ENCODE assay signal across 13 cellular contexts in genomic region chr11:2868604-2869526, GRCh38. TPM values are rescaled to one million over a fixed set of nuclear protein-coding genes. Genes with fewer than 3 reads are reported as not detected.
A peak's percentile ranks its signal among the peaks of the same experiment; 100 is the strongest.
DNase-seq lines count a peak whose midpoint lies in the region; ATAC-seq and TF ChIP-seq lines count a peak whose summit lies in the region.
"Had no signal": no experiment of that assay in that cellular context is flagged by ENCODE, and none has a peak within 500 bp of the region (broad histone marks: within the 10 kb centered on the region; RNA-seq: fewer than 3 reads in every experiment).

No MANE protein-coding gene starts in this region.

- TF ChIP-seq POLR2A in tibial nerve (IDR thresholded peaks at IDR 0.05), result no peak

- H3K9me3 Mint-ChIP-seq in naive thymus-derived CD4-positive, alpha-beta T cell, result peaks cover 0 to 7% (median 0%) of the 10 kb centered on the region in 11 donors

- no peak overlapping the region for H3K27ac ChIP-seq in heart right ventricle
- no peak overlapping the region for H3K27ac ChIP-seq in duodenal mucosa (ENCODE audit: low read depth, low read length)
- H3K27ac ChIP-seq in naive thymus-derived CD4-positive, alpha-beta T cell (ENCODE audit: low read depth, low read length), result no peak overlapping the region
- peak overlapping the region in 3 of 4 donors; percentile 37 to 77 (median 73) for H3K27ac ChIP-seq in tibial nerve
- H3K27ac ChIP-seq: gastroesophageal sphincter, testis had no signal

- peak in 1 of 2 donors; percentile 45 for TF ChIP-seq EP300 in tibial nerve (IDR thresholded peaks at IDR 0.05)

- TF ChIP-seq CTCF in heart right ventricle (IDR thresholded peaks at IDR 0.05) (no peak), tibial nerve (IDR thresholded peaks at IDR 0.05) (no peak)

- H3K36me3 Mint-ChIP-seq in naive thymus-derived CD4-positive, alpha-beta T cell, result peaks cover 0 to 4% (median 0%) of the 10 kb centered on the region in 5 donors

- peaks cover 5 to 63% (median 33%) of the 10 kb centered on the region in 7 donors for H3K27me3 ChIP-seq in heart right ventricle
- peaks cover 13 to 23% of the 10 kb centered on the region in 2 donors for H3K27me3 ChIP-seq in duodenal mucosa (ENCODE audit: control insufficient read depth in 1 of 2, insufficient read depth in 2 of 2, low read length in 2 of 2)
- peaks cover 0 to 4% of the 10 kb centered on the region in 2 donors for H3K27me3 ChIP-seq in naive thymus-derived CD4-positive, alpha-beta T cell (ENCODE audit: control insufficient read depth in 2 of 2, insufficient read depth in 2 of 2, low read length in 2 of 2)
- H3K27me3 ChIP-seq in tibial nerve, result peaks cover 0 to 53% of the 10 kb centered on the region in 2 donors

- peak in 3 of 8 donors; percentile 22 to 40 (median 38) for ATAC-seq in heart right ventricle
- no peak for ATAC-seq in left cardiac atrium
- no peak for ATAC-seq in naive thymus-derived CD4-positive, alpha-beta T cell
- ATAC-seq: gastroesophageal sphincter had no signal

- CTCF ChIA-PET in naive thymus-derived CD4-positive, alpha-beta T cell (lab: Charles Lee), result no interaction called here
- CTCF ChIA-PET in HEK293T (lab: Yijun Ruan, JAX), result no interaction called here

- POLR2A ChIA-PET in naive thymus-derived CD4-positive, alpha-beta T cell (lab: Charles Lee), result interaction anchor here (0.6 kb wide), 1 partner anchor 47 kb away, joined by 3 read pairs; no protein-coding TSS in a partner anchor
- POLR2A ChIA-PET in HEK293T (lab: Yijun Ruan, JAX), result no interaction called here

- 20 to 25% methylated on average over 51 of the region's 51 CpGs for WGBS in heart right ventricle, 2 donors
- WGBS in tibial nerve, 2 donors, result 15 to 16% methylated on average over 32 to 50 of the region's 51 CpGs

- intact Hi-C loops in heart right ventricle (cut with DNase I), result no loop called here
- intact Hi-C loops in left cardiac atrium (cut with DNase I), result no loop called here
- intact Hi-C loops in naive thymus-derived CD4-positive, alpha-beta T cell (cut with micrococcal nuclease), result no loop called here

- H3K9me3 ChIP-seq in heart right ventricle, result no peaks in the 10 kb centered on the region
- no peaks in the 10 kb centered on the region for H3K9me3 ChIP-seq in duodenal mucosa (ENCODE audit: control insufficient read depth in 1 of 2, low read length in 2 of 2)
- H3K9me3 ChIP-seq in naive thymus-derived CD4-positive, alpha-beta T cell (ENCODE audit: control insufficient read depth in 2 of 3, low read length in 3 of 3), result peaks cover 0 to 3% (median 0%) of the 10 kb centered on the region in 3 experiments
- no peaks in the 10 kb centered on the region for H3K9me3 ChIP-seq in tibial nerve
- H3K9me3 ChIP-seq: testis had no signal

- no peak overlapping the region for H3K27ac Mint-ChIP-seq in naive thymus-derived CD4-positive, alpha-beta T cell

- peaks cover 0 to 18% (median 10%) of the 10 kb centered on the region in 7 donors for H3K4me1 Mint-ChIP-seq in naive thymus-derived CD4-positive, alpha-beta T cell

- H3K36me3 ChIP-seq in heart right ventricle (no peaks in the 10 kb centered on the region), duodenal mucosa (ENCODE audit: control insufficient read depth in 1 of 2, insufficient read depth in 2 of 2, low read length in 2 of 2) (no peaks in the 10 kb centered on the region), tibial nerve (no peaks in the 10 kb centered on the region)
- H3K36me3 ChIP-seq in naive thymus-derived CD4-positive, alpha-beta T cell (ENCODE audit: control insufficient read depth in 2 of 3, insufficient read depth in 3 of 3, low read length in 3 of 3), result no peaks in the 10 kb centered on the region
- H3K36me3 ChIP-seq: gastroesophageal sphincter had no signal

- H3K4me1 ChIP-seq in heart right ventricle (peaks cover 0 to 28% (median 10%) of the 10 kb centered on the region in 9 donors), duodenal mucosa (ENCODE audit: control insufficient read depth in 1 of 2, insufficient read depth in 2 of 2, low read length in 2 of 2) (no peaks in the 10 kb centered on the region), tibial nerve (peaks cover 0 to 17% (median 3%) of the 10 kb centered on the region in 4 donors)
- H3K4me1 ChIP-seq in naive thymus-derived CD4-positive, alpha-beta T cell (ENCODE audit: control insufficient read depth in 2 of 2, insufficient read depth in 2 of 2, low read length in 2 of 2), result no peaks in the 10 kb centered on the region
- H3K4me1 ChIP-seq: gastroesophageal sphincter, testis had no signal

- DNase-seq in heart right ventricle (no peak), left cardiac atrium (no peak), tibial nerve (ENCODE audit: low spot score in 2 of 2) (no peak), NCI-H1092 treated with DMSO at 0.1 percent for 48 hours (lab: John Stamatoyannopoulos, UW) (no peak), HEK293T (ENCODE audit: extremely low spot score) (no peak)
- no peak for DNase-seq in naive thymus-derived CD4-positive, alpha-beta T cell
- DNase-seq in effector CD4-positive, alpha-beta T cell, result no peak
- DNase-seq: AML-193; NCI-H1694 treated with DMSO at 0.1 percent for 48 hours; stimulated activated CD4-positive, alpha-beta T cell treated with anti-CD3 and anti-CD28 coated beads, Interleukin-1b, Interleukin-23, amount 100 ng/mL, for 48 hours; testis had no signal

- H3K9ac ChIP-seq in duodenal mucosa (ENCODE audit: low read depth in 1 of 2, low read length in 2 of 2), result no peak overlapping the region

- H3K27me3 Mint-ChIP-seq in naive thymus-derived CD4-positive, alpha-beta T cell, result peaks cover 44 to 68% (median 46%) of the 10 kb centered on the region in 5 donors

- H3K4me3 ChIP-seq in heart right ventricle, result peak overlapping the region in 9 of 10 donors; percentile 2 to 42 (median 32)
- peak overlapping the region; percentile 17 to 45 for H3K4me3 ChIP-seq in duodenal mucosa (ENCODE audit: low read depth in 1 of 2, low read length in 2 of 2)
- H3K4me3 ChIP-seq in naive thymus-derived CD4-positive, alpha-beta T cell (ENCODE audit: low read length), result no peak overlapping the region
- H3K4me3 ChIP-seq in tibial nerve, result peak overlapping the region in 1 of 4 donors; percentile 25
- H3K4me3 ChIP-seq: testis had no signal

- H3K4me3 Mint-ChIP-seq in naive thymus-derived CD4-positive, alpha-beta T cell, result peak overlapping the region in 6 of 10 donors; percentile 34 to 58 (median 48)

TF ChIP-seq in HEK293T, 16 proteins besides CTCF, POLR2A, EP300 and RAD21:
- no peak for TF ChIP-seq HDGF (IDR thresholded peaks at IDR 0.05; ENCODE audit: borderline replicate concordance)
- TF ChIP-seq ELF4 (IDR thresholded peaks at IDR 0.05), result no peak
- TF ChIP-seq SP1 (IDR thresholded peaks at IDR 0.05), result no peak
- TF ChIP-seq ZNF384 (IDR thresholded peaks at IDR 0.05), result no peak
- TF ChIP-seq FOXK2 (IDR thresholded peaks at IDR 0.05), result no peak
- TF ChIP-seq BHLHE40 (IDR thresholded peaks at IDR 0.05; ENCODE audit: borderline replicate concordance), result no peak
- TF ChIP-seq L3MBTL2 (conservative IDR thresholded peaks at IDR 0.05), result no peak
- TF ChIP-seq, protein P1, sequence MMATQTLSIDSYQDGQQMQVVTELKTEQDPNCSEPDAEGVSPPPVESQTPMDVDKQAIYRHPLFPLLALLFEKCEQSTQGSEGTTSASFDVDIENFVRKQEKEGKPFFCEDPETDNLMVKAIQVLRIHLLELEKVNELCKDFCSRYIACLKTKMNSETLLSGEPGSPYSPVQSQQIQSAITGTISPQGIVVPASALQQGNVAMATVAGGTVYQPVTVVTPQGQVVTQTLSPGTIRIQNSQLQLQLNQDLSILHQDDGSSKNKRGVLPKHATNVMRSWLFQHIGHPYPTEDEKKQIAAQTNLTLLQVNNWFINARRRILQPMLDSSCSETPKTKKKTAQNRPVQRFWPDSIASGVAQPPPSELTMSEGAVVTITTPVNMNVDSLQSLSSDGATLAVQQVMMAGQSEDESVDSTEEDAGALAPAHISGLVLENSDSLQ (IDR thresholded peaks at IDR 0.05), result no peak
- no peak for TF ChIP-seq NFRKB (IDR thresholded peaks at IDR 0.05)
- no peak for TF ChIP-seq ARNT (IDR thresholded peaks at IDR 0.05)

RNA-seq across cellular contexts. Expression of gene CDKN1C, which starts 16.7 kb away (rescaled TPM):
- total RNA-seq in heart right ventricle, result 10 to 100 TPM; 16.9 to 48.0 (median 25.4) TPM
- polyA plus RNA-seq in heart right ventricle, result 10 to 100 TPM; 50.3 to 55.3 TPM
- total RNA-seq in left cardiac atrium, result 10 to 100 TPM; 23.3 to 44.2 TPM
- 10 to 100 TPM in 1 of 5 experiments, 1 to 10 TPM in 3, under 1 TPM in 1; 0.53 to 36.0 (median 6.0) TPM for total RNA-seq in naive thymus-derived CD4-positive, alpha-beta T cell
- polyA plus RNA-seq in naive thymus-derived CD4-positive, alpha-beta T cell, result under 1 TPM; 0.35 to 0.94 TPM
- total RNA-seq in tibial nerve, result 100 to 1,000 TPM; 128 to 330 (median 260) TPM

Comparison
In these comparisons a context has a peak if more than half of its experiments do, and no peak if none do; other contexts are left out.
1. H3K27ac ChIP-seq: peak in tibial nerve (3 of 4); none in heart right ventricle (0 of 10), duodenal mucosa (single experiment) and naive thymus-derived CD4-positive, alpha-beta T cell (single experiment).